In the genomic region with DNA sequence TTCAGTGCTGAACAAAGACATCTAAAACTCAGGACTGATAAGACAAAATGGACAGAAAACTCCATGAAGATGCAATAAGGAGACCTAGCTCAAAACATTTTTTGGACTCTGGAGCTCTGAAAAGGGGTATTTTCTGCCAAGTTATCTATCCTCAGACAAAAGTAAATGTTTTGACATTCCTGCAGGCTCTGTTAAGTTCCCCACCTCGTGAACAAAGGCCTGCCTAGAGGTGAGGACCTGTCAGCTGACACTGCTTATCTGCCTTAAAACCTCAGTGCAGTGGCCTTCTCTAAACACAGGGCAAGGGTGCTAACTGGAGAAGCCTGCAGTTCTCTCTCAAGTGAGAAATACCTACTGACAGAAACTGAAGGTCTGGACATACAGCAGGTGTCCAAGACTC, we compare ENCODE assay signal across 2 cellular contexts.
TF ChIP-seq lines count a peak whose summit lies in the region.

No MANE protein-coding gene starts in this region.

TF ChIP-seq in IMR-90, 13 proteins besides CTCF, POLR2A, EP300 and RAD21:
- TF ChIP-seq CHD1 (IDR thresholded peaks at IDR 0.05; ENCODE audit: low read depth, low read length) (no peak), RFX5 (IDR thresholded peaks at IDR 0.05; ENCODE audit: low read depth, low read length) (no peak), MAZ (IDR thresholded peaks at IDR 0.05; ENCODE audit: borderline replicate concordance, low read depth, low read length) (no peak), SMC3 (IDR thresholded peaks at IDR 0.05; ENCODE audit: low read depth, low read length) (no peak), MXI1 (IDR thresholded peaks at IDR 0.05; ENCODE audit: borderline replicate concordance, low read depth, low read length) (no peak), BHLHE40 (IDR thresholded peaks at IDR 0.05; ENCODE audit: low read depth, low read length) (no peak)

TF ChIP-seq in H1, 55 proteins besides CTCF, POLR2A, EP300 and RAD21:
- TF ChIP-seq SIN3A (conservative IDR thresholded peaks at IDR 0.05 in 1 of 2, IDR thresholded peaks at IDR 0.05 in 1 of 2; ENCODE audit: low read depth in 1 of 2, low read length in 2 of 2) (no peak), EGR1 (IDR thresholded peaks at IDR 0.05; ENCODE audit: borderline replicate concordance, low read depth, low read length) (no peak), SP4 (IDR thresholded peaks at IDR 0.05; ENCODE audit: low read length) (no peak), PHF8 (conservative IDR thresholded peaks at IDR 0.05; ENCODE audit: low read depth, low read length) (no peak), TAF1 (IDR thresholded peaks at IDR 0.05; ENCODE audit: low read depth, low read length) (no peak), FOSL1 (IDR thresholded peaks at IDR 0.05; ENCODE audit: insufficient read depth, low read depth, low read length) (no peak), TBP (IDR thresholded peaks at IDR 0.05; ENCODE audit: low read depth, low read length) (no peak), SP2 (IDR thresholded peaks at IDR 0.05; ENCODE audit: low read length) (no peak), SIX5 (IDR thresholded peaks at IDR 0.05; ENCODE audit: low read depth, low read length) (no peak)
- TF ChIP-seq, protein P1, sequence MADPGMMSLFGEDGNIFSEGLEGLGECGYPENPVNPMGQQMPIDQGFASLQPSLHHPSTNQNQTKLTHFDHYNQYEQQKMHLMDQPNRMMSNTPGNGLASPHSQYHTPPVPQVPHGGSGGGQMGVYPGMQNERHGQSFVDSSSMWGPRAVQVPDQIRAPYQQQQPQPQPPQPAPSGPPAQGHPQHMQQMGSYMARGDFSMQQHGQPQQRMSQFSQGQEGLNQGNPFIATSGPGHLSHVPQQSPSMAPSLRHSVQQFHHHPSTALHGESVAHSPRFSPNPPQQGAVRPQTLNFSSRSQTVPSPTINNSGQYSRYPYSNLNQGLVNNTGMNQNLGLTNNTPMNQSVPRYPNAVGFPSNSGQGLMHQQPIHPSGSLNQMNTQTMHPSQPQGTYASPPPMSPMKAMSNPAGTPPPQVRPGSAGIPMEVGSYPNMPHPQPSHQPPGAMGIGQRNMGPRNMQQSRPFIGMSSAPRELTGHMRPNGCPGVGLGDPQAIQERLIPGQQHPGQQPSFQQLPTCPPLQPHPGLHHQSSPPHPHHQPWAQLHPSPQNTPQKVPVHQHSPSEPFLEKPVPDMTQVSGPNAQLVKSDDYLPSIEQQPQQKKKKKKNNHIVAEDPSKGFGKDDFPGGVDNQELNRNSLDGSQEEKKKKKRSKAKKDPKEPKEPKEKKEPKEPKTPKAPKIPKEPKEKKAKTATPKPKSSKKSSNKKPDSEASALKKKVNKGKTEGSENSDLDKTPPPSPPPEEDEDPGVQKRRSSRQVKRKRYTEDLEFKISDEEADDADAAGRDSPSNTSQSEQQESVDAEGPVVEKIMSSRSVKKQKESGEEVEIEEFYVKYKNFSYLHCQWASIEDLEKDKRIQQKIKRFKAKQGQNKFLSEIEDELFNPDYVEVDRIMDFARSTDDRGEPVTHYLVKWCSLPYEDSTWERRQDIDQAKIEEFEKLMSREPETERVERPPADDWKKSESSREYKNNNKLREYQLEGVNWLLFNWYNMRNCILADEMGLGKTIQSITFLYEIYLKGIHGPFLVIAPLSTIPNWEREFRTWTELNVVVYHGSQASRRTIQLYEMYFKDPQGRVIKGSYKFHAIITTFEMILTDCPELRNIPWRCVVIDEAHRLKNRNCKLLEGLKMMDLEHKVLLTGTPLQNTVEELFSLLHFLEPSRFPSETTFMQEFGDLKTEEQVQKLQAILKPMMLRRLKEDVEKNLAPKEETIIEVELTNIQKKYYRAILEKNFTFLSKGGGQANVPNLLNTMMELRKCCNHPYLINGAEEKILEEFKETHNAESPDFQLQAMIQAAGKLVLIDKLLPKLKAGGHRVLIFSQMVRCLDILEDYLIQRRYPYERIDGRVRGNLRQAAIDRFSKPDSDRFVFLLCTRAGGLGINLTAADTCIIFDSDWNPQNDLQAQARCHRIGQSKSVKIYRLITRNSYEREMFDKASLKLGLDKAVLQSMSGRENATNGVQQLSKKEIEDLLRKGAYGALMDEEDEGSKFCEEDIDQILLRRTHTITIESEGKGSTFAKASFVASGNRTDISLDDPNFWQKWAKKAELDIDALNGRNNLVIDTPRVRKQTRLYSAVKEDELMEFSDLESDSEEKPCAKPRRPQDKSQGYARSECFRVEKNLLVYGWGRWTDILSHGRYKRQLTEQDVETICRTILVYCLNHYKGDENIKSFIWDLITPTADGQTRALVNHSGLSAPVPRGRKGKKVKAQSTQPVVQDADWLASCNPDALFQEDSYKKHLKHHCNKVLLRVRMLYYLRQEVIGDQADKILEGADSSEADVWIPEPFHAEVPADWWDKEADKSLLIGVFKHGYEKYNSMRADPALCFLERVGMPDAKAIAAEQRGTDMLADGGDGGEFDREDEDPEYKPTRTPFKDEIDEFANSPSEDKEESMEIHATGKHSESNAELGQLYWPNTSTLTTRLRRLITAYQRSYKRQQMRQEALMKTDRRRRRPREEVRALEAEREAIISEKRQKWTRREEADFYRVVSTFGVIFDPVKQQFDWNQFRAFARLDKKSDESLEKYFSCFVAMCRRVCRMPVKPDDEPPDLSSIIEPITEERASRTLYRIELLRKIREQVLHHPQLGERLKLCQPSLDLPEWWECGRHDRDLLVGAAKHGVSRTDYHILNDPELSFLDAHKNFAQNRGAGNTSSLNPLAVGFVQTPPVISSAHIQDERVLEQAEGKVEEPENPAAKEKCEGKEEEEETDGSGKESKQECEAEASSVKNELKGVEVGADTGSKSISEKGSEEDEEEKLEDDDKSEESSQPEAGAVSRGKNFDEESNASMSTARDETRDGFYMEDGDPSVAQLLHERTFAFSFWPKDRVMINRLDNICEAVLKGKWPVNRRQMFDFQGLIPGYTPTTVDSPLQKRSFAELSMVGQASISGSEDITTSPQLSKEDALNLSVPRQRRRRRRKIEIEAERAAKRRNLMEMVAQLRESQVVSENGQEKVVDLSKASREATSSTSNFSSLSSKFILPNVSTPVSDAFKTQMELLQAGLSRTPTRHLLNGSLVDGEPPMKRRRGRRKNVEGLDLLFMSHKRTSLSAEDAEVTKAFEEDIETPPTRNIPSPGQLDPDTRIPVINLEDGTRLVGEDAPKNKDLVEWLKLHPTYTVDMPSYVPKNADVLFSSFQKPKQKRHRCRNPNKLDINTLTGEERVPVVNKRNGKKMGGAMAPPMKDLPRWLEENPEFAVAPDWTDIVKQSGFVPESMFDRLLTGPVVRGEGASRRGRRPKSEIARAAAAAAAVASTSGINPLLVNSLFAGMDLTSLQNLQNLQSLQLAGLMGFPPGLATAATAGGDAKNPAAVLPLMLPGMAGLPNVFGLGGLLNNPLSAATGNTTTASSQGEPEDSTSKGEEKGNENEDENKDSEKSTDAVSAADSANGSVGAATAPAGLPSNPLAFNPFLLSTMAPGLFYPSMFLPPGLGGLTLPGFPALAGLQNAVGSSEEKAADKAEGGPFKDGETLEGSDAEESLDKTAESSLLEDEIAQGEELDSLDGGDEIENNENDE (IDR thresholded peaks at IDR 0.05; ENCODE audit: insufficient replicate concordance, low read length), result no peak
TF ChIP-seq in H1: peak in this region for 0.
